Comparison of ENCODE assay signal across 10 cellular contexts in the genomic region with DNA sequence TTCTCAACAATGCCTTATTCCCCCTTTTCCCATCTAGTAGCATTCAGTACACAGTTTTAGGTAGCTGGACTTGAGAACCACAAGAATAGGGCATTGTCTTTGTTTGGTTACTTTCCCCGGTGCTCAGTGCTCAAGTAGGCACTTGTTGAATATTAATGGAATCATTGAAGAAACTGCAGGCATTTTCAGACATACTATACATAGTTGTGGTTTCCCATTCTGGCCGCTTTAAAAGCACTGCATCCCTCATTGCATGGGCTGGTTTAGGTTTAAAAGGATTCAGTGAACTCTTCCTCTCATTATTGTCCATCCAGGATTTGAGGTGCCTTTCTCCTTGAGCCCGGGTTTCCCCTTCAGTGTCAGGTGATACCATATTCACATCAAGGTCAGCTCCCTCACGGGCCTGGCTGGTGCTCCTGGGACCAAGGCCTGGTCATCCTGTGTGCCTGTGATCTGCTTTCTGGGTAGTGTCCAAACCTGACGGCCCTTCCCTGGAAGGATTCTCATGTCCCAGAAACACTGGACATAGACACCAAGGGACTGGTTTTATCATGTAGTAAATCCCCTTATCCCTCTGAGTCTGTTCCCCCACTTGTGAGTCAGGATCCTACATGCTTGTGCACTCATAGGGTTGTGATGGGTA. TPM values are rescaled to one million over a fixed set of nuclear protein-coding genes. Genes with fewer than 3 reads are reported as not detected.
DNase-seq lines count a peak whose midpoint lies in the region; ATAC-seq and TF ChIP-seq lines count a peak whose summit lies in the region.
"Had no signal": no experiment of that assay in that cellular context is flagged by ENCODE, and none has a peak within 500 bp of the region (broad histone marks: within the 10 kb centered on the region; RNA-seq: fewer than 3 reads in every experiment).

No MANE protein-coding gene starts in this region.

- no peak for ATAC-seq in naive thymus-derived CD8-positive, alpha-beta T cell
- no peak for ATAC-seq in HG03139 (IDR thresholded peaks at IDR 0.05; ENCODE audit: unreplicated experiment)

- H3K27ac ChIP-seq in MM.1S (ENCODE audit: low read length): no peak overlapping the region
- H3K27ac ChIP-seq: KMS-11 had no signal

- peaks cover 67% of the 10 kb centered on the region for H3K4me1 Mint-ChIP-seq in CD14-positive monocyte
- H3K4me1 Mint-ChIP-seq in naive thymus-derived CD8-positive, alpha-beta T cell: peaks cover 43 to 72% (median 69%) of the 10 kb centered on the region in 4 donors
- peaks cover 44% of the 10 kb centered on the region for H3K4me1 Mint-ChIP-seq in nephron progenitor cell

- H3K27ac Mint-ChIP-seq in CD14-positive monocyte (peak overlapping the region in 5 of 7 donors; percentile 31 to 88 (median 81)), nephron progenitor cell (no peak overlapping the region)
- H3K27ac Mint-ChIP-seq in naive thymus-derived CD8-positive, alpha-beta T cell: peak overlapping the region; percentile 36 to 90 (median 66)
- H3K27ac Mint-ChIP-seq: activated naive CD4-positive, alpha-beta T cell treated with anti-CD3 and anti-CD28 coated beads, Interleukin-2, amount 10 ng/mL, durations not matched to agents 7 days and 5 days had no signal

- H3K9me3 Mint-ChIP-seq in CD14-positive monocyte (no peaks in the 10 kb centered on the region), nephron progenitor cell (no peaks in the 10 kb centered on the region)
- H3K9me3 Mint-ChIP-seq in naive thymus-derived CD8-positive, alpha-beta T cell: no peaks in the 10 kb centered on the region
- H3K9me3 Mint-ChIP-seq: activated naive CD4-positive, alpha-beta T cell treated with anti-CD3 and anti-CD28 coated beads, Interleukin-2, amount 10 ng/mL, durations not matched to agents 7 days and 5 days had no signal

- no peak for TF ChIP-seq CTCF in CD14-positive monocyte (IDR thresholded peaks at IDR 0.05)
- TF ChIP-seq CTCF in MM.1S (IDR thresholded peaks at IDR 0.05; ENCODE audit: low read length): no peak
- no peak for TF ChIP-seq CTCF in nephron progenitor cell (IDR thresholded peaks at IDR 0.05)

- H3K27me3 ChIP-seq in MM.1S (replicated peaks; ENCODE audit: insufficient read depth, low read length): no peaks in the 10 kb centered on the region

- no peak overlapping the region for H2AFZ ChIP-seq in MM.1S (ENCODE audit: low read length)

- no peaks in the 10 kb centered on the region for H3K9me3 ChIP-seq in MM.1S (replicated peaks; ENCODE audit: insufficient read depth, low read length)

- peaks cover 9% of the 10 kb centered on the region; the same call in 1 of the 2 replicates for H3F3A ChIP-seq in MM.1S (ENCODE audit: insufficient read depth, low read length)

- peak overlapping the region; percentile 40 for H3K4me2 ChIP-seq in MM.1S (ENCODE audit: low read depth, low read length)
- H3K4me2 ChIP-seq: KMS-11 had no signal

- intact Hi-C loops in CD14-positive monocyte (cut with micrococcal nuclease): no loop called here

- peaks cover 26 to 27% of the 10 kb centered on the region in 2 donors for H3K36me3 Mint-ChIP-seq in CD14-positive monocyte
- H3K36me3 Mint-ChIP-seq in naive thymus-derived CD8-positive, alpha-beta T cell: peaks cover 0 to 69% (median 2%) of the 10 kb centered on the region in 3 donors
- peaks cover 6% of the 10 kb centered on the region for H3K36me3 Mint-ChIP-seq in nephron progenitor cell (ENCODE audit: low read depth)

- H3K79me2 ChIP-seq in MM.1S (ENCODE audit: low read length): no peaks in the 10 kb centered on the region

- DNase-seq in CD14-positive monocyte (ENCODE audit: low spot score): no peak
- peak; percentile 24 for DNase-seq in MM.1S
- DNase-seq in fibroblast of gingiva (ENCODE audit: low read depth): peak; percentile 51
- DNase-seq in naive thymus-derived CD8-positive, alpha-beta T cell: no peak
- no peak for DNase-seq in activated CD4-positive, CD25-positive, alpha-beta regulatory T cell treated with anti-CD3 and anti-CD28 coated beads, Interleukin-2, amount 50 U/mL, for 72 hours
- DNase-seq in anterior cingulate cortex (lab: John Stamatoyannopoulos, UW): no peak
- DNase-seq in nephron progenitor cell: no peak
- DNase-seq: activated naive CD4-positive, alpha-beta T cell treated with anti-CD3 and anti-CD28 coated beads, Interleukin-2, amount 10 ng/mL, durations not matched to agents 7 days and 5 days had no signal

- H3K4me1 ChIP-seq in MM.1S (ENCODE audit: low read length): peaks cover 31% of the 10 kb centered on the region

- POLR2A ChIA-PET in naive thymus-derived CD8-positive, alpha-beta T cell (lab: Charles Lee): interaction anchor here (0.5 to 1.9 kb wide), 3 partner anchors 8 to 82 kb away, joined by 3 to 11 read pairs (median 3); a partner anchor contains a TSS

- H4K20me1 ChIP-seq in MM.1S (ENCODE audit: insufficient read depth, low read length): no peaks in the 10 kb centered on the region

- no peak overlapping the region for H3K4me3 Mint-ChIP-seq in CD14-positive monocyte
- peak overlapping the region in 4 of 10 donors; percentile 6 to 35 (median 18) for H3K4me3 Mint-ChIP-seq in naive thymus-derived CD8-positive, alpha-beta T cell
- no peak overlapping the region for H3K4me3 Mint-ChIP-seq in nephron progenitor cell
- H3K4me3 Mint-ChIP-seq: activated naive CD4-positive, alpha-beta T cell treated with anti-CD3 and anti-CD28 coated beads, Interleukin-2, amount 10 ng/mL, durations not matched to agents 7 days and 5 days had no signal

- H3K36me3 ChIP-seq in MM.1S (replicated peaks; ENCODE audit: insufficient read depth, low read length): no peaks in the 10 kb centered on the region

- no peak overlapping the region for H3K4me3 ChIP-seq in MM.1S (ENCODE audit: low read length)

- no peaks in the 10 kb centered on the region for H3K9me2 ChIP-seq in MM.1S (replicated peaks; ENCODE audit: insufficient read depth, low read length)

- H3K27me3 Mint-ChIP-seq in CD14-positive monocyte (ENCODE audit: low read depth in 3 of 3) (no peaks in the 10 kb centered on the region), nephron progenitor cell (ENCODE audit: low read depth, poor library complexity) (peaks cover 9% of the 10 kb centered on the region)
- H3K27me3 Mint-ChIP-seq in naive thymus-derived CD8-positive, alpha-beta T cell: no peaks in the 10 kb centered on the region
- H3K27me3 Mint-ChIP-seq: activated naive CD4-positive, alpha-beta T cell treated with anti-CD3 and anti-CD28 coated beads, Interleukin-2, amount 10 ng/mL, durations not matched to agents 7 days and 5 days had no signal

- no peak overlapping the region for H3K9ac ChIP-seq in MM.1S (ENCODE audit: low read length)
- H3K9ac ChIP-seq: KMS-11 had no signal

RNA-seq across cellular contexts. Expression of a gene that starts 7.3 kb away (rescaled TPM):
- polyA plus RNA-seq in CD14-positive monocyte: 10 to 100 TPM; 23.5 to 37.3 TPM
- 100 to 1,000 TPM; 203 to 211 TPM for total RNA-seq in naive thymus-derived CD8-positive, alpha-beta T cell
- 10 to 100 TPM; 30.6 to 45.4 (median 34.7) TPM for polyA plus RNA-seq in naive thymus-derived CD8-positive, alpha-beta T cell

RNA-seq across cellular contexts. Expression of a gene that starts 47.8 kb away (rescaled TPM):
- 1 to 10 TPM; 2.0 to 2.6 TPM for polyA plus RNA-seq in CD14-positive monocyte
- 1 to 10 TPM; 8.1 to 9.1 TPM for total RNA-seq in naive thymus-derived CD8-positive, alpha-beta T cell
- polyA plus RNA-seq in naive thymus-derived CD8-positive, alpha-beta T cell: 1 to 10 TPM; 3.1 to 6.2 (median 4.2) TPM

Comparison
In these comparisons a context has a peak if more than half of its experiments do, and no peak if none do; other contexts are left out.
1. DNase-seq: peak in MM.1S (single experiment) and fibroblast of gingiva (single experiment); none in CD14-positive monocyte (single experiment), naive thymus-derived CD8-positive, alpha-beta T cell (0 of 10), activated CD4-positive, CD25-positive, alpha-beta regulatory T cell treated with anti-CD3 and anti-CD28 coated beads, Interleukin-2, amount 50 U/mL, for 72 hours (single experiment), anterior cingulate cortex (0 of 58) and nephron progenitor cell (single experiment).